Comparison of ENCODE assay signal across 8 cellular contexts in the genomic region with DNA sequence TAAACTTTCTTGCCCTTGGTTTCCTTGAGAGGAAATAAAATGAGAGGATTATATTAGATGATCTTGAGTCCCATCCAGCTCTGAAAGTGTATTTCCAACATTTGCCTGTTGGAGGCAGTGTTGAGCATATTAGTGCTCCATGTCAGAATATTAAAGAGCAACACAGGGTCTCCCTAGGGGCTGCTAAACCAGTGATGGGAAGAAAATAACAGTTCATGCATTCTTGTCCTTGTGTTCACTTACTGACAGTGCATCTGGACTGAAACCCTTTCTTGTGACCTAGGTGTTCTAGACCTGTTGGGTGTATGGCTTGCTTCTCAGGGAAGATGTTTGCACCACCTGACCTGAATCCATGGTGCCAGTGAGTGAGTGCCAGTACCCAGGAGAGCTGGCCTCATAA.
DNase-seq lines count a peak whose midpoint lies in the region; ATAC-seq and TF ChIP-seq lines count a peak whose summit lies in the region.

No MANE protein-coding gene starts in this region.

- H3K9me3 Mint-ChIP-seq in activated CD4-positive, alpha-beta T cell treated with anti-CD3 and anti-CD28 coated beads for 36 hours (ENCODE audit: low read depth) = no peaks in the 10 kb centered on the region

- ATAC-seq in activated CD4-positive, alpha-beta T cell treated with anti-CD3 and anti-CD28 coated beads for 36 hours = no peak
- ATAC-seq in GM21528 (IDR thresholded peaks at IDR 0.05; ENCODE audit: low FRiP score, unreplicated experiment) = no peak

- no peaks in the 10 kb centered on the region for H3K4me1 ChIP-seq in Peyer's patch

- POLR2A ChIA-PET in activated CD4-positive, alpha-beta T cell treated with anti-CD3 and anti-CD28 coated beads for 36 hours (lab: Charles Lee) = no interaction called here

- H3K4me3 ChIP-seq in Peyer's patch (no peak overlapping the region), fibroblast of mammary gland (ENCODE audit: control insufficient read depth, low read depth, low read length) (no peak overlapping the region)

- H3K27me3 ChIP-seq in Peyer's patch = no peaks in the 10 kb centered on the region

- H3K9me3 ChIP-seq in Peyer's patch = no peaks in the 10 kb centered on the region

- H3K4me1 Mint-ChIP-seq in activated CD4-positive, alpha-beta T cell treated with anti-CD3 and anti-CD28 coated beads for 36 hours = peaks cover 12% of the 10 kb centered on the region

- no peak for TF ChIP-seq POLR2A in Peyer's patch (IDR thresholded peaks at IDR 0.05)

- peaks cover 2% of the 10 kb centered on the region for H3K27me3 Mint-ChIP-seq in activated CD4-positive, alpha-beta T cell treated with anti-CD3 and anti-CD28 coated beads for 36 hours

- intact Hi-C loops in activated CD4-positive, alpha-beta T cell treated with anti-CD3 and anti-CD28 coated beads for 36 hours (cut with DNase I, micrococcal nuclease) = no loop called here

- no peak overlapping the region for H3K27ac Mint-ChIP-seq in activated CD4-positive, alpha-beta T cell treated with anti-CD3 and anti-CD28 coated beads for 36 hours

- no peaks in the 10 kb centered on the region for H3K36me3 Mint-ChIP-seq in activated CD4-positive, alpha-beta T cell treated with anti-CD3 and anti-CD28 coated beads for 36 hours (ENCODE audit: low read depth)

- no peaks in the 10 kb centered on the region for H3K36me3 ChIP-seq in Peyer's patch

- no peak overlapping the region for H3K27ac ChIP-seq in Peyer's patch

- DNase-seq in activated CD4-positive, alpha-beta T cell treated with anti-CD3 and anti-CD28 coated beads for 36 hours = peak; percentile 42
- DNase-seq in activated CD4-positive, alpha-beta T cell treated with anti-CD3 and anti-CD28 coated beads, Interleukin-2, amount 50 U/mL, for 4 hours = no peak
- no peak for DNase-seq in Peyer's patch
- peak; percentile 7 for DNase-seq in fibroblast of mammary gland (ENCODE audit: low read depth)
- DNase-seq in stimulated activated CD8-positive, alpha-beta memory T cell treated with anti-CD3 and anti-CD28 coated beads, Interleukin-4, amount 100 ng/mL, for 48 hours = peak; percentile 38
- DNase-seq in cerebellar nuclear complex (lab: John Stamatoyannopoulos, UW) = no peak
- no peak for DNase-seq in stimulated activated naive CD4-positive, alpha-beta T cell treated with Interleukin-2 at 50 U/mL for 16 hours (lab: John Stamatoyannopoulos, UW)

- CTCF ChIA-PET in activated CD4-positive, alpha-beta T cell treated with anti-CD3 and anti-CD28 coated beads for 36 hours (lab: Charles Lee) = interaction anchor here (0.5 to 10.2 kb wide), 22 partner anchors 10 to 427 kb away, joined by 3 to 322 read pairs (median 6); no protein-coding TSS in a partner anchor

- no peak overlapping the region for H3K4me3 Mint-ChIP-seq in activated CD4-positive, alpha-beta T cell treated with anti-CD3 and anti-CD28 coated beads for 36 hours

- peak in 5 of 6 experiments; percentile 19 to 29 (median 24) for TF ChIP-seq CTCF in Peyer's patch (IDR thresholded peaks at IDR 0.05)
- TF ChIP-seq CTCF in fibroblast of mammary gland (conservative IDR thresholded peaks at IDR 0.05; ENCODE audit: control insufficient read depth, insufficient read depth, low read depth, low read length) = peak; percentile 45

Comparison
In these comparisons a context has a peak if more than half of its experiments do, and no peak if none do; other contexts are left out.
1. DNase-seq: peak in activated CD4-positive, alpha-beta T cell treated with anti-CD3 and anti-CD28 coated beads for 36 hours (single experiment), fibroblast of mammary gland (single experiment) and stimulated activated CD8-positive, alpha-beta memory T cell treated with anti-CD3 and anti-CD28 coated beads, Interleukin-4, amount 100 ng/mL, for 48 hours (single experiment); none in activated CD4-positive, alpha-beta T cell treated with anti-CD3 and anti-CD28 coated beads, Interleukin-2, amount 50 U/mL, for 4 hours (0 of 2), Peyer's patch (0 of 3), cerebellar nuclear complex (0 of 2) and stimulated activated naive CD4-positive, alpha-beta T cell treated with Interleukin-2 at 50 U/mL for 16 hours (single experiment).